ENCODE assay signal across 16 cellular contexts in the genomic region with DNA sequence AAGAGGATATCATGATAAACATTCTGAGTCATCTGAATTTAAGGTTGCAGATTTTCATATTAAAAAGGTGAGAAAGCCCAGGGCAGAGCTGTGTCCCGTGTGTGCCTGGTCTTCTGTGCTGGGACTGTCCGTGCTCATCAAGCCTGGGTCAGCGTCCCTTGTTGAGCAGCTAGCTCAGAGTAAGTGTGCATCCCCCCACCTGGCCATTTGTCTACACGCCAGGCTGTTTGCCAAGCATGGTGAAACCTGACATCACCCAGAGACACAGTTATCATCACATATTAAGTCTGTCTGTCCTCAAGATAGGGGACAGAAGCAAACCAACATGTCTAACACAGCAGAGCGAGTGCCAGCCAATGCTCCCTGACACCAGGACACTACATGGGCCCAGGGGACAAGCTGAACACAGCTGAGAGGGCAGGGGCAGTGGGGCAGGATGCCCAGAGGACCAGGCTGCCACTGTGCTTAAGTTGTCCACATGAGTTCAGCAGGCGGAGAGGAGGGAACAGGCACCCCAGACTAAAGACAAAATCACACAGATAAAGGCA.
"Had no signal": no experiment of that assay in that cellular context is flagged by ENCODE, and none has a peak within 500 bp of the region (broad histone marks: within the 10 kb centered on the region; RNA-seq: fewer than 3 reads in every experiment).

No MANE protein-coding gene starts in this region.

- H3K9me3 ChIP-seq: pancreas, prostate gland, right lobe of liver, thoracic aorta, transverse colon had no signal

- H3K9me3 Mint-ChIP-seq: central memory CD8-positive, alpha-beta T cell; immature natural killer cell; naive thymus-derived CD4-positive, alpha-beta T cell; neural crest cell; stimulated activated effector memory CD8-positive, alpha-beta T cell treated with anti-CD3 and anti-CD28 coated beads, Interleukin-12 subunit alpha, Interleukin-12 subunit beta, amount 100 ng/mL, for 72 hours; stimulated activated naive CD8-positive, alpha-beta T cell treated with anti-CD3 and anti-CD28 coated beads, Interleukin-15, amount 100 ng/mL, for 72 hours had no signal

- H3K4me1 ChIP-seq: pancreas, prostate gland, right lobe of liver had no signal

- H3K36me3 Mint-ChIP-seq: immature natural killer cell; naive thymus-derived CD4-positive, alpha-beta T cell; stimulated activated effector memory CD8-positive, alpha-beta T cell treated with anti-CD3 and anti-CD28 coated beads, Interleukin-12 subunit alpha, Interleukin-12 subunit beta, amount 100 ng/mL, for 72 hours had no signal

- H3K27ac ChIP-seq: pancreas, prostate gland, right lobe of liver, thoracic aorta, transverse colon had no signal

- H3K27ac Mint-ChIP-seq: immature natural killer cell; naive thymus-derived CD4-positive, alpha-beta T cell; stimulated activated effector memory CD8-positive, alpha-beta T cell treated with anti-CD3 and anti-CD28 coated beads, Interleukin-12 subunit alpha, Interleukin-12 subunit beta, amount 100 ng/mL, for 72 hours; stimulated activated naive CD8-positive, alpha-beta T cell treated with anti-CD3 and anti-CD28 coated beads, Interleukin-15, amount 100 ng/mL, for 72 hours had no signal

- ATAC-seq: esophagus mucosa; naive thymus-derived CD4-positive, alpha-beta T cell; pancreas; right lobe of liver; stimulated activated effector memory CD8-positive, alpha-beta T cell treated with anti-CD3 and anti-CD28 coated beads, Interleukin-12 subunit alpha, Interleukin-12 subunit beta, amount 100 ng/mL, for 72 hours; stimulated activated naive CD8-positive, alpha-beta T cell treated with anti-CD3 and anti-CD28 coated beads, Interleukin-15, amount 100 ng/mL, for 72 hours had no signal

- H3K36me3 ChIP-seq: pancreas, prostate gland, right lobe of liver, thoracic aorta, transverse colon had no signal

- H3K4me3 ChIP-seq: pancreas, prostate gland, right lobe of liver, thoracic aorta, transverse colon had no signal

- H3K4me3 Mint-ChIP-seq: central memory CD8-positive, alpha-beta T cell; immature natural killer cell; naive thymus-derived CD4-positive, alpha-beta T cell; neural crest cell; stimulated activated effector memory CD8-positive, alpha-beta T cell treated with anti-CD3 and anti-CD28 coated beads, Interleukin-12 subunit alpha, Interleukin-12 subunit beta, amount 100 ng/mL, for 72 hours; stimulated activated naive CD8-positive, alpha-beta T cell treated with anti-CD3 and anti-CD28 coated beads, Interleukin-15, amount 100 ng/mL, for 72 hours had no signal

- H3K4me1 Mint-ChIP-seq: central memory CD8-positive, alpha-beta T cell; immature natural killer cell; naive thymus-derived CD4-positive, alpha-beta T cell; stimulated activated effector memory CD8-positive, alpha-beta T cell treated with anti-CD3 and anti-CD28 coated beads, Interleukin-12 subunit alpha, Interleukin-12 subunit beta, amount 100 ng/mL, for 72 hours; stimulated activated naive CD8-positive, alpha-beta T cell treated with anti-CD3 and anti-CD28 coated beads, Interleukin-15, amount 100 ng/mL, for 72 hours had no signal

- H3K27me3 ChIP-seq: right lobe of liver had no signal

- DNase-seq: effector memory CD4-positive, alpha-beta T cell; immature natural killer cell; naive thymus-derived CD4-positive, alpha-beta T cell; occipital lobe; pancreas; right lobe of liver; stimulated activated CD4-positive, alpha-beta T cell treated with anti-CD3 and anti-CD28 coated beads, Interleukin-4, amount 100 ng/mL, for 1 hour; stimulated activated CD8-positive, alpha-beta memory T cell treated with anti-CD3 and anti-CD28 coated beads, Interleukin-4, amount 100 ng/mL, for 48 hours; stimulated activated naive CD8-positive, alpha-beta T cell treated with anti-CD3 and anti-CD28 coated beads, Interleukin-15, amount 100 ng/mL, for 72 hours; transverse colon had no signal
